21 cellular contexts compared by ENCODE assay signal in the genomic region with DNA sequence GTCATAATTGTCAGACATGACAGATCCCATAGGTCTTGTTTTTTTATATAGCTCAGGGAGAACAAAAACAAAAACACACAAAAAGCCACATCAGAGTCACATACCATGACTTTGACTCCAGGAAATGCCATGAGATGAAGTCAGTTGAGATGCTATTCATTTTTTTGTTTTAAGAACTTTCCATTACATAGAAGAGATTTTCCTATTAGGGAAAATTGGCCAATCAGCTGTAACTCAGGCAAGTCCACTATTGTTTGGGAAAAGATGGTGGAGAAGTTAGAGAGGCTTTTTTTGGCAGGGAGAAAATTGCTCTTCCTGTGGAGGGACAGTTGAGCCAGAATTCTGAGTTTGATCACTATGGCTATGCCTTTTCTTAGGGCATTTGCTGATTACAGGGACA.
DNase-seq lines count a peak whose midpoint lies in the region; ATAC-seq and TF ChIP-seq lines count a peak whose summit lies in the region.
"Had no signal": no experiment of that assay in that cellular context is flagged by ENCODE, and none has a peak within 500 bp of the region (broad histone marks: within the 10 kb centered on the region; RNA-seq: fewer than 3 reads in every experiment).

No MANE protein-coding gene starts in this region.

- peaks cover 5% of the 10 kb centered on the region for H3K4me1 ChIP-seq in left ventricle myocardium inferior
- peaks cover 4 to 5% of the 10 kb centered on the region in 2 donors for H3K4me1 ChIP-seq in aorta (ENCODE audit: control insufficient read depth in 1 of 2, insufficient read depth in 2 of 2, low read length in 2 of 2)
- no peaks in the 10 kb centered on the region for H3K4me1 ChIP-seq in ascending aorta
- H3K4me1 ChIP-seq: testis had no signal

- no peaks in the 10 kb centered on the region for H3K36me3 ChIP-seq in left ventricle myocardium inferior
- H3K36me3 ChIP-seq in aorta (ENCODE audit: control insufficient read depth in 1 of 2, insufficient read depth in 2 of 2, low read length in 1 of 2) = peaks cover 0 to 1% of the 10 kb centered on the region in 2 donors
- no peaks in the 10 kb centered on the region for H3K36me3 ChIP-seq in ascending aorta
- H3K36me3 ChIP-seq: heart left ventricle had no signal

- no peak overlapping the region for H3K4me3 ChIP-seq in left ventricle myocardium inferior
- H3K4me3 ChIP-seq in astrocyte of the cerebellum (ENCODE audit: low read depth, low read length) = no peak overlapping the region
- no peak overlapping the region for H3K4me3 ChIP-seq in fibroblast of the aortic adventitia (ENCODE audit: low read depth, low read length)
- H3K4me3 ChIP-seq in aorta (ENCODE audit: low read length in 2 of 2) = no peak overlapping the region
- no peak overlapping the region for H3K4me3 ChIP-seq in ascending aorta
- H3K4me3 ChIP-seq: heart left ventricle, lung, testis had no signal

- intact Hi-C loops in left ventricle myocardium inferior (cut with micrococcal nuclease) (no loop called here), Right ventricle myocardium inferior (cut with DNase I) (no loop called here), aorta (cut with DNase I) (no loop called here), ascending aorta (cut with DNase I) (no loop called here)

- H3K27ac ChIP-seq in left ventricle myocardium inferior (replicated peaks) = peak overlapping the region; percentile 37
- H3K27ac ChIP-seq in aorta (ENCODE audit: low read depth in 1 of 2, low read length in 2 of 2) = peak overlapping the region; percentile 2 to 44
- peak overlapping the region in 1 of 2 donors; percentile 39 for H3K27ac ChIP-seq in ascending aorta
- H3K27ac ChIP-seq: testis had no signal

- no peaks in the 10 kb centered on the region for H3K27me3 ChIP-seq in left ventricle myocardium inferior (ENCODE audit: low read depth)
- no peaks in the 10 kb centered on the region for H3K27me3 ChIP-seq in aorta (ENCODE audit: control insufficient read depth in 1 of 2, insufficient read depth in 2 of 2, low read length in 1 of 2)
- no peaks in the 10 kb centered on the region for H3K27me3 ChIP-seq in ascending aorta
- H3K27me3 ChIP-seq: heart left ventricle, testis had no signal

- ATAC-seq in Right ventricle myocardium inferior = no peak
- no peak for ATAC-seq in aorta (ENCODE audit: low FRiP score)
- ATAC-seq in GM18861 (IDR thresholded peaks at IDR 0.05; ENCODE audit: unreplicated experiment) = no peak
- ATAC-seq: activated CD4-positive, alpha-beta T cell treated with anti-CD3 and anti-CD28 coated beads for 36 hours had no signal

- peaks cover 19% of the 10 kb centered on the region for H3K9me3 ChIP-seq in left ventricle myocardium inferior (replicated peaks)
- H3K9me3 ChIP-seq in aorta (ENCODE audit: control insufficient read depth, low read length) = peaks cover 2% of the 10 kb centered on the region
- H3K9me3 ChIP-seq in ascending aorta = peaks cover 0 to 15% of the 10 kb centered on the region in 2 donors
- H3K9me3 ChIP-seq: testis had no signal

- in situ Hi-C loops in astrocyte of the cerebellum (cut with HindIII; ENCODE audit: low sequenced_read_pairs) = no loop called here

- no peak for DNase-seq in left ventricle myocardium inferior
- DNase-seq in Right ventricle myocardium inferior (ENCODE audit: missing footprints) = no peak
- DNase-seq in astrocyte of the cerebellum (ENCODE audit: low read depth) = peak; percentile 11
- peak; percentile 64 for DNase-seq in fibroblast of the aortic adventitia (ENCODE audit: low read depth)
- no peak for DNase-seq in aorta
- DNase-seq in T-helper 2 cell = no peak
- DNase-seq in ascending aorta (ENCODE audit: low spot score in 2 of 2) = no peak
- DNase-seq: 8988T; activated CD4-positive, alpha-beta T cell treated with anti-CD3 and anti-CD28 coated beads for 36 hours; activated effector memory CD4-positive, alpha-beta T cell treated with Interleukin-2 at 50 U/mL for 16 hours; CD4-positive, alpha-beta memory T cell; cortex of kidney; DMS79 treated with DMSO at 0.1 percent for 48 hours; heart left ventricle; NCI-H187 treated with DMSO at 0.1 percent for 48 hours; NCI-H345; NK-92 treated with Interleukin-12 subunit alpha and Interleukin-12 subunit beta, amount 100 ng/mL, for 24 hours; posterior cingulate gyrus; testis had no signal

- TF ChIP-seq CTCF in left ventricle myocardium inferior (IDR thresholded peaks at IDR 0.05; ENCODE audit: borderline replicate concordance) (no peak), astrocyte of the cerebellum (IDR thresholded peaks at IDR 0.05; ENCODE audit: low read depth, low read length, missing control alignments) (no peak), fibroblast of the aortic adventitia (IDR thresholded peaks at IDR 0.05; ENCODE audit: insufficient read depth, low read length) (no peak), ascending aorta (IDR thresholded peaks at IDR 0.05) (no peak)

Comparison
In these comparisons a context has a peak if more than half of its experiments do, and no peak if none do; other contexts are left out.
1. DNase-seq: peak in astrocyte of the cerebellum (single experiment) and fibroblast of the aortic adventitia (single experiment); none in left ventricle myocardium inferior (single experiment), Right ventricle myocardium inferior (single experiment), aorta (0 of 2), T-helper 2 cell (0 of 5) and ascending aorta (0 of 2).